ENCODE assay signal across 1 cellular context in genomic region chr16:1208239-1208830, GRCh38.
A peak's percentile ranks its signal among the peaks of the same experiment; 100 is the strongest.
TF ChIP-seq lines count a peak whose summit lies in the region.

No MANE protein-coding gene starts in this region.

TF ChIP-seq in K562, 482 proteins besides CTCF, POLR2A, EP300 and RAD21:
- TF ChIP-seq SAP30 (IDR thresholded peaks at IDR 0.05; ENCODE audit: borderline replicate concordance, insufficient read depth, low read depth, low read length, poor library complexity, severe bottlenecking) = no peak
- no peak for TF ChIP-seq SOX6 (IDR thresholded peaks at IDR 0.05)
- TF ChIP-seq UBTF (IDR thresholded peaks at IDR 0.05; ENCODE audit: borderline replicate concordance in 1 of 2, low read depth in 2 of 2, low read length in 2 of 2) = 0 out of 4 replicates have a peak, but pooled peaks of 1 of the 2 experiments have one; percentile 45
